In genomic region chr20:62924567-62925419, GRCh38 we compare ENCODE assay signal across 10 cellular contexts. TPM values are rescaled to one million over a fixed set of nuclear protein-coding genes. Genes with fewer than 3 reads are reported as not detected.
A peak's percentile ranks its signal among the peaks of the same experiment; 100 is the strongest.
DNase-seq lines count a peak whose midpoint lies in the region; ATAC-seq, FAIRE-seq and TF ChIP-seq lines count a peak whose summit lies in the region.
"Had no signal": no experiment of that assay in that cellular context is flagged by ENCODE, and none has a peak within 500 bp of the region (broad histone marks: within the 10 kb centered on the region; RNA-seq: fewer than 3 reads in every experiment).

No MANE protein-coding gene starts in this region.

- H3K27me3 ChIP-seq in NT2/D1 (ENCODE audit: insufficient read depth, insufficient read length), result no peaks in the 10 kb centered on the region
- no peaks in the 10 kb centered on the region for H3K27me3 ChIP-seq in bronchial epithelial cell (ENCODE audit: control insufficient read depth, insufficient read depth, low read length)
- H3K27me3 ChIP-seq in lung (ENCODE audit: control insufficient read depth, insufficient read depth), result no peaks in the 10 kb centered on the region
- H3K27me3 ChIP-seq in aorta (ENCODE audit: control insufficient read depth in 1 of 2, insufficient read depth in 2 of 2, low read length in 1 of 2), result no peaks in the 10 kb centered on the region

- WGBS in lung, 2 donors, result 19 to 30% methylated on average over 15 of the region's 15 CpGs
- WGBS in aorta, 2 donors, result 14% methylated on average over 15 of the region's 15 CpGs

- H3K4me3 ChIP-seq in NT2/D1 (ENCODE audit: insufficient read length, low read depth) (peak overlapping the region; percentile 85), bronchial epithelial cell (ENCODE audit: low read depth, low read length) (peak overlapping the region; percentile 75), lung (peak overlapping the region; percentile 100), aorta (ENCODE audit: low read length in 2 of 2) (peak overlapping the region; percentile 6 to 94)

- peak overlapping the region; percentile 98 for H3K9ac ChIP-seq in NT2/D1 (ENCODE audit: insufficient read length, low read depth)

- intact Hi-C loops in aorta (cut with DNase I), result no loop called here

- TF ChIP-seq CTCF in bronchial epithelial cell (IDR thresholded peaks at IDR 0.05; ENCODE audit: insufficient read depth, low read length, severe bottlenecking), result no peak
- TF ChIP-seq CTCF in lung (IDR thresholded peaks at IDR 0.05; ENCODE audit: control extremely low read depth, extremely low read depth), result no peak

- ATAC-seq in lung (ENCODE audit: insufficient read depth, low FRiP score) (no peak), aorta (ENCODE audit: low FRiP score) (no peak), HG03571 (IDR thresholded peaks at IDR 0.05; ENCODE audit: unreplicated experiment) (no peak)

- DNase-seq in DMS 273 (lab: John Stamatoyannopoulos, UW; ENCODE audit: unreplicated experiment) (peak; percentile 56), DMS 273 treated with DMSO at 0.1 percent for 48 hours (lab: John Stamatoyannopoulos, UW) (no peak), NT2/D1 (ENCODE audit: low read depth, low spot score) (no peak), bronchial epithelial cell (ENCODE audit: low read depth) (peak; percentile 91), lung (ENCODE audit: low spot score) (no peak), aorta (peak in 1 of 2 donors; percentile 13), NCI-H82 treated with DMSO at 0.1 percent for 48 hours (lab: John Stamatoyannopoulos, UW; ENCODE audit: unreplicated experiment) (no peak)

- FAIRE-seq in bronchial epithelial cell (lab: Jason Lieb, UNC), result no peak
- FAIRE-seq: A204.1, endometrium had no signal

- H3K4me1 ChIP-seq in NT2/D1 (ENCODE audit: insufficient read depth, insufficient read length) (peaks cover 10% of the 10 kb centered on the region), lung (ENCODE audit: control insufficient read depth in 2 of 2, insufficient read depth in 2 of 2, low read length in 2 of 2) (peaks cover 33 to 40% of the 10 kb centered on the region in 2 donors), aorta (ENCODE audit: control insufficient read depth in 1 of 2, insufficient read depth in 2 of 2, low read length in 2 of 2) (peaks cover 0 to 1% of the 10 kb centered on the region in 2 donors)

- peak overlapping the region; percentile 99 to 100 for H3K27ac ChIP-seq in lung (ENCODE audit: low read depth in 1 of 2, low read length in 1 of 2)
- H3K27ac ChIP-seq in aorta (ENCODE audit: low read depth in 1 of 2, low read length in 2 of 2), result peak overlapping the region; percentile 6 to 47

- H3K36me3 ChIP-seq in NT2/D1 (ENCODE audit: insufficient read depth, insufficient read length, low read length), result peaks cover 6% of the 10 kb centered on the region
- H3K36me3 ChIP-seq in bronchial epithelial cell (ENCODE audit: control insufficient read depth, insufficient read depth, low read length), result peaks cover 1% of the 10 kb centered on the region
- no peaks in the 10 kb centered on the region for H3K36me3 ChIP-seq in lung (ENCODE audit: control insufficient read depth in 2 of 2, insufficient read depth in 2 of 2, low read length in 2 of 2)
- H3K36me3 ChIP-seq in aorta (ENCODE audit: control insufficient read depth in 1 of 2, insufficient read depth in 2 of 2, low read length in 1 of 2), result no peaks in the 10 kb centered on the region

- no peaks in the 10 kb centered on the region for H3K9me3 ChIP-seq in NT2/D1 (ENCODE audit: insufficient read depth, low read length)
- H3K9me3 ChIP-seq in lung (ENCODE audit: control insufficient read depth in 2 of 2, insufficient read depth in 1 of 2, low read length in 1 of 2), result peaks cover 0 to 1% of the 10 kb centered on the region in 2 donors
- H3K9me3 ChIP-seq in aorta (ENCODE audit: control insufficient read depth, low read length), result no peaks in the 10 kb centered on the region

RNA-seq across cellular contexts. Expression of gene DIDO1, which starts 1.5 kb away (rescaled TPM):
- total RNA-seq in bronchial epithelial cell (26.9 and 31.6 TPM in 2 replicates), lung (10 to 100 TPM; 50.4 to 71.2 TPM), aorta (10 to 100 TPM; 45.8 to 64.2 TPM)
- polyA plus RNA-seq in lung (10 to 100 TPM; 19.6 to 21.2 TPM), aorta (10 to 100 TPM in 1 of 2 donors, 1 to 10 TPM in 1; 8.1 to 40.3 TPM)

RNA-seq across cellular contexts. Expression of gene GID8, which starts 13.2 kb away (rescaled TPM):
- total RNA-seq in bronchial epithelial cell (69.2 and 71.2 TPM in 2 replicates), lung (10 to 100 TPM; 31.2 to 35.4 TPM), aorta (10 to 100 TPM; 22.0 to 23.7 TPM)
- polyA plus RNA-seq in lung (10 to 100 TPM; 11.0 to 16.2 TPM), aorta (10 to 100 TPM in 1 of 2 donors, 1 to 10 TPM in 1; 8.9 to 15.0 TPM)

RNA-seq across cellular contexts. Expression of gene SLC17A9, which starts 27.7 kb away (rescaled TPM):
- total RNA-seq in bronchial epithelial cell (0.13 and 0.53 TPM in 2 replicates), lung (10 to 100 TPM in 1 of 2 donors, 1 to 10 TPM in 1; 2.4 to 17.3 TPM), aorta (10 to 100 TPM; 17.8 to 18.5 TPM)
- polyA plus RNA-seq in lung (1 to 10 TPM; 9.2 to 9.9 TPM), aorta (10 to 100 TPM in 1 of 2 donors, 1 to 10 TPM in 1; 5.3 to 54.5 TPM)

Comparison
In these comparisons a context has a peak if more than half of its experiments do, and no peak if none do; other contexts are left out.
1. DNase-seq: peak in DMS 273 (single experiment) and bronchial epithelial cell (single experiment); none in DMS 273 treated with DMSO at 0.1 percent for 48 hours (single experiment), NT2/D1 (single experiment), lung (single experiment) and NCI-H82 treated with DMSO at 0.1 percent for 48 hours (single experiment).
2. H3K4me3 ChIP-seq: peak in every context shown above with its lines; median percentile 100 in lung; 85 in NT2/D1; 75 in bronchial epithelial cell; 50 in aorta.